1 cellular context compared by ENCODE assay signal in the genomic region with DNA sequence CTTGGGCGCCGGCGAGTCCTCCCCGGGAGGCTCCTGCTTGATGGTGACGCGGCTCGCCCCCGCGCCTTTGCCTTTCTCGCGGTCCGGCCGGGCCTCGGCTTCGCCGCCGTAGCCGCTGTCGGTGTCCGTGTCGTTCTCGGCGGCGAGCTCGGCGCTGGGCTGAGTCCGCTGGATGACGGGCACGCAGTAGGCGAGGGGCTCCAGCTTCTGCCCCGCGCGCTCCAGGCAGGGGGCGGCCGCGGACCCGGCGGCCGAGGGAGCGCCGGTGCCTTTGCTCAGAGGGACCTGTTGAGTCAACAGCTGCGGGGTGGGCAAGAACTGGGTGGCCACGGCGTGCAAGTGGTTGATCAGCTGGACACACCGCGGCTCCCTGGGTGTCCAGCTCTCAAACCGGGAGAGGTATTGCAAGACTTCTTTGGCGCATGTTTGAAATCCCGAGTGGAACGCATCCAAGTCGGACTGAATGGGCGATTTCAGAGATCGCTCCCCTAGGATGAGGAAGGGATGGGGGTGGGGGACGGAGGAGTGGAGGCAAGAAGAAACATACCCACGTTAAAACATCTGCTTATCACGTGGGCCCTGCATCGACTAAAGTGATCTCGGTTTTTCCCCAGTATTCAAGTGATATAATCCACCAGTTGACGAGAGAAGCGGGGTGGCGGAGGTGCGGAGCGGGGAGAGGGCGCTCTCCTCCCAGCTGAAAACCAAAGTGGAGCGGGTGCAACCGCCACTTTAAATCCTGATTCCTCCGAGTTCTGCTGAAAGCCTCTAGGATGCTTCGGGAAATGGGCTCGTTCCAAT.
TF ChIP-seq lines count a peak whose summit lies in the region.

No MANE protein-coding gene starts in this region.

TF ChIP-seq in IMR-90, 13 proteins besides CTCF, POLR2A, EP300 and RAD21 (continued from another document):
- TF ChIP-seq NFE2L2 (IDR thresholded peaks at IDR 0.05; ENCODE audit: low read depth, low read length) (no peak), CHD1 (IDR thresholded peaks at IDR 0.05; ENCODE audit: low read depth, low read length) (no peak), FOS (IDR thresholded peaks at IDR 0.05; ENCODE audit: low read depth, low read length) (no peak; the same call in 1 of the 2 replicates)
- TF ChIP-seq, protein P1, sequence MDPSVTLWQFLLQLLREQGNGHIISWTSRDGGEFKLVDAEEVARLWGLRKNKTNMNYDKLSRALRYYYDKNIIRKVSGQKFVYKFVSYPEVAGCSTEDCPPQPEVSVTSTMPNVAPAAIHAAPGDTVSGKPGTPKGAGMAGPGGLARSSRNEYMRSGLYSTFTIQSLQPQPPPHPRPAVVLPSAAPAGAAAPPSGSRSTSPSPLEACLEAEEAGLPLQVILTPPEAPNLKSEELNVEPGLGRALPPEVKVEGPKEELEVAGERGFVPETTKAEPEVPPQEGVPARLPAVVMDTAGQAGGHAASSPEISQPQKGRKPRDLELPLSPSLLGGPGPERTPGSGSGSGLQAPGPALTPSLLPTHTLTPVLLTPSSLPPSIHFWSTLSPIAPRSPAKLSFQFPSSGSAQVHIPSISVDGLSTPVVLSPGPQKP (IDR thresholded peaks at IDR 0.05; ENCODE audit: borderline replicate concordance, low read depth, low read length), result no peak
